Comparison of ENCODE assay signal across 9 cellular contexts in the genomic region with DNA sequence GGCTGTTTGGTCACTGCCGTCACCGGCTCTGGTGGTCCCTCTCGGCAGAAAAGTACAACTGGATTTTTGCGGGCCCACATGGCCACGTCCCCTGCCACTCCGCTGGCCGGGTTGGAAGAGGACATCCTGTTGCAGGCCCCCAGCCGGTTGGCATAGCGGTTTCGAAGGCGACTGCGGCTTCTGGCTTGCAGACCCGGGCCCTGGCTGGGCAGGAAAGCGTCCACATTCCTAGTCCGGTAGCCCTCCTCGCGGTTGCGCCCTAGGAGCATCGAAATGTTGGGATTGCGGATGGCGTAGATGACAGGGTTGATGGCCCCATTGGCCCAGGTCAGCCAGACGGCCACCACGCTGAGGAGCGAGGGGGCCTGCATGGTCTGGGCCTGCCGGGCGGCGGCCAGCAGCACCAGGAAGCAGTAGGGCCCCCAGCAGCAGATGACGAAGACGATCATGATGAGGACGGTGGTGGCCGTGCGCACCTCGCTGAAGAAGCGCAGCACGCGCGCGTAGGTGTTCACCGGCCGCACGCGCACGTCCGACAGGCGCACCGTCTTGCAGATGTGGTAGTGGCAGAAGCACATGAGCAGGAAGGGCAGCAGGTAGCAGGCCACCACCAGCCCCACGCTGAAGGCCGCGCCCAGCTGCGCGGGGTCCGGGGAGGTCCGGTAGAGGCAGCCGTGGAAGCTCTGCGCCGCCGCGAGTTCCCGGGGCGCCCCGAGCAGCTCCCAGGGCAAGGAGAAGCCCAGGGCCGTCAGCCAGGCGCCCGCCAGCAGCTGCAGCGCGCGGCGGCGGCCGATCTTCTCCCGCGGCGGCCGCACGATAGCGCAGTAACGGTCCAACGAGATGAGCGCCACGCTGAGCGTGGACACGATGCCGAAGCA. TPM values are rescaled to one million over a fixed set of nuclear protein-coding genes. Genes with fewer than 3 reads are reported as not detected.
DNase-seq lines count a peak whose midpoint lies in the region; ATAC-seq and TF ChIP-seq lines count a peak whose summit lies in the region.
"Had no signal": no experiment of that assay in that cellular context is flagged by ENCODE, and none has a peak within 500 bp of the region (broad histone marks: within the 10 kb centered on the region; RNA-seq: fewer than 3 reads in every experiment).

No MANE protein-coding gene starts in this region.

- no peak for TF ChIP-seq POLR2A in gastrocnemius medialis (IDR thresholded peaks at IDR 0.05)

- H3K9ac ChIP-seq in HUES48 (ENCODE audit: low read depth, low read length), result no peak overlapping the region

- ATAC-seq in GM19328 (IDR thresholded peaks at IDR 0.05; ENCODE audit: unreplicated experiment) (peak; percentile 19), gastrocnemius medialis (peak; percentile 44 to 52), HG02840 (IDR thresholded peaks at IDR 0.05; ENCODE audit: low FRiP score, unreplicated experiment) (no peak)

- TF ChIP-seq CTCF in gastrocnemius medialis (IDR thresholded peaks at IDR 0.05 in 4 of 5, conservative IDR thresholded peaks at IDR 0.05 in 1 of 5), result no peak

- peaks cover 2% of the 10 kb centered on the region for H3K27me3 Mint-ChIP-seq in activated naive CD4-positive, alpha-beta T cell treated with anti-CD3 and anti-CD28 coated beads, Interleukin-2, amount 50 U/mL, for 24 hours

- H3K36me3 ChIP-seq in HUES48 (ENCODE audit: control insufficient read depth, insufficient read depth, low read length) (no peaks in the 10 kb centered on the region), gastrocnemius medialis (no peaks in the 10 kb centered on the region)

- H3K27ac ChIP-seq in HUES48 (ENCODE audit: low read depth, low read length) (no peak overlapping the region), gastrocnemius medialis (peak overlapping the region; percentile 36 to 57 (median 55))
- H3K27ac ChIP-seq: epithelial cell of prostate had no signal

- in situ Hi-C loops in gastrocnemius medialis (cut with MboI; ENCODE audit: low sequenced_read_pairs in 4 of 4), result no loop called here

- no peaks in the 10 kb centered on the region for H3K9me3 Mint-ChIP-seq in activated naive CD4-positive, alpha-beta T cell treated with anti-CD3 and anti-CD28 coated beads, Interleukin-2, amount 50 U/mL, for 24 hours

- H3K4me3 Mint-ChIP-seq in activated naive CD4-positive, alpha-beta T cell treated with anti-CD3 and anti-CD28 coated beads, Interleukin-2, amount 50 U/mL, for 24 hours, result peak overlapping the region; percentile 90

- intact Hi-C loops in gastrocnemius medialis (cut with DNase I; ENCODE audit: low total_unique reads), result loop anchor here (2.0 kb wide), 1 partner anchor 19 kb away; no protein-coding TSS in a partner anchor

- peaks cover 37% of the 10 kb centered on the region for H3K27me3 ChIP-seq in HUES48 (ENCODE audit: control insufficient read depth, insufficient read depth, low read length)
- H3K27me3 ChIP-seq in gastrocnemius medialis, result no peaks in the 10 kb centered on the region

- peak overlapping the region; percentile 49 for H3K27ac Mint-ChIP-seq in activated naive CD4-positive, alpha-beta T cell treated with anti-CD3 and anti-CD28 coated beads, Interleukin-2, amount 50 U/mL, for 24 hours

- H3K9me3 ChIP-seq in HUES48 (ENCODE audit: control insufficient read depth, insufficient read depth, low read length), result no peaks in the 10 kb centered on the region
- no peaks in the 10 kb centered on the region for H3K9me3 ChIP-seq in gastrocnemius medialis

- H3K4me1 Mint-ChIP-seq in activated naive CD4-positive, alpha-beta T cell treated with anti-CD3 and anti-CD28 coated beads, Interleukin-2, amount 50 U/mL, for 24 hours, result peaks cover 4% of the 10 kb centered on the region

- H3K4me1 ChIP-seq in HUES48 (ENCODE audit: control insufficient read depth, insufficient read depth, low read length) (no peaks in the 10 kb centered on the region), gastrocnemius medialis (peaks cover 5 to 6% of the 10 kb centered on the region in 2 donors)

- H3K4me3 ChIP-seq in HUES48 (ENCODE audit: low read depth, low read length) (peak overlapping the region; percentile 70), gastrocnemius medialis (peak overlapping the region; percentile 53 to 81 (median 72))

- H3K36me3 Mint-ChIP-seq in activated naive CD4-positive, alpha-beta T cell treated with anti-CD3 and anti-CD28 coated beads, Interleukin-2, amount 50 U/mL, for 24 hours, result peaks cover 2% of the 10 kb centered on the region

- DNase-seq in AG08395 (ENCODE audit: low spot score) (peak; percentile 51), hepatic stellate cell (ENCODE audit: low spot score) (peak; percentile 45), gastrocnemius medialis (no peak), cerebellar nuclear complex (lab: John Stamatoyannopoulos, UW) (no peak)

RNA-seq across cellular contexts. Expression of a gene that starts 1.2 kb away (rescaled TPM):
- total RNA-seq in gastrocnemius medialis, result 1 to 10 TPM; 1.6 to 3.8 (median 1.6) TPM

RNA-seq across cellular contexts. Expression of a gene that starts 20.2 kb away (rescaled TPM):
- 10 to 100 TPM; 13.0 to 34.6 (median 22.5) TPM for total RNA-seq in gastrocnemius medialis

RNA-seq across cellular contexts. Expression of a gene that starts 20.3 kb away (rescaled TPM):
- 10 to 100 TPM; 30.1 to 43.9 (median 34.0) TPM for total RNA-seq in gastrocnemius medialis

Comparison
In these comparisons a context has a peak if more than half of its experiments do, and no peak if none do; other contexts are left out.
1. DNase-seq: peak in AG08395 (single experiment) and hepatic stellate cell (single experiment); none in gastrocnemius medialis (0 of 2) and cerebellar nuclear complex (0 of 2).